In the genomic region with DNA sequence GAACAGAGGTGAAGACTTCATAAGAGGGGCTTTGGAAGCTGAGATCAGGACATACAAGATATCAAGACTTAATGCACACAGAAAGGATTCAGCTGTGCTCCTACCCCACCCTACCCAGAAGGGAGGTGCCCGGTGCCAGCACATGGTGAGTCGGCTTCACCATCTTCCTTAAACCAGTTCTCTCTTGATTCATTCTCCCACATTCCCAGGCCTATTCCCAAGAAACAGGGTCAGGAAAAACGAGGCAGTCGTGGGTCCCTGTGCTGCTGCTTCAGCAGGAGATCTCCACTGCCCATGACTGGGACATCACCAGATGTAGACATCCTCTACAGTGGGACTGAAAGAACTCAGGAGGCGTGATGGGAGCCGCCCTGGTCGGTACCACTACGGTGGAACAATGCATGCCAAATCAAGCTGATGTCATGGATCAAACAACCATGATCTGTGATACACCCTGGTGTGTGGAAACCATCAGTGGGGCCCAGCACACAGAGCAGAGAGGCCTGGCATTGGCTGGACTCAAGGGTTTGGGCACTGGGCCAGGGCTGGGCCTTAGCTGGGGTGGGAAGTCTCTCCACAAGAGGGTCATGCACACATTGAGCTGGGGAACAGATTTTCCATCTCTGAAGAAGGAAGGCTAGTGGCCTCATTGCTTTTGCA, we compare ENCODE assay signal across 10 cellular contexts. TPM values are rescaled to one million over a fixed set of nuclear protein-coding genes. Genes with fewer than 3 reads are reported as not detected.
A peak's percentile ranks its signal among the peaks of the same experiment; 100 is the strongest.
DNase-seq lines count a peak whose midpoint lies in the region; ATAC-seq and TF ChIP-seq lines count a peak whose summit lies in the region.
"Had no signal": no experiment of that assay in that cellular context is flagged by ENCODE, and none has a peak within 500 bp of the region (broad histone marks: within the 10 kb centered on the region; RNA-seq: fewer than 3 reads in every experiment).

No MANE protein-coding gene starts in this region.

- intact Hi-C loops in sigmoid colon (cut with DNase I) = loop anchor here (1.0 to 10.0 kb wide), 4 partner anchors 43 to 348 kb away; a partner anchor contains a TSS

- H3K4me3 ChIP-seq in GM23248 (peak overlapping the region; percentile 21; the same call in 1 of the 2 replicates), cardiac muscle cell (no peak overlapping the region), sigmoid colon (no peak overlapping the region)

- TF ChIP-seq POLR2A in sigmoid colon (IDR thresholded peaks at IDR 0.05) = no peak

- TF ChIP-seq EP300 in sigmoid colon (IDR thresholded peaks at IDR 0.05) = no peak

- H4K20me1 ChIP-seq in GM23248 (ENCODE audit: insufficient read depth) = 0 out of 2 replicates have a peak, but pooled peaks cover 3% of the 10 kb centered on the region

- H3K9me2 ChIP-seq in GM23248 (ENCODE audit: insufficient read depth) = no peaks in the 10 kb centered on the region

- H3K9me3 Mint-ChIP-seq in naive thymus-derived CD8-positive, alpha-beta T cell = no peaks in the 10 kb centered on the region
- H3K9me3 Mint-ChIP-seq: activated CD4-positive, alpha-beta T cell treated with anti-CD3 and anti-CD28 coated beads, Interleukin-2, amount 10 ng/mL, durations not matched to agents 24 days and 14 days had no signal

- H3K36me3 ChIP-seq in GM23248 (ENCODE audit: low read depth) = no peaks in the 10 kb centered on the region
- H3K36me3 ChIP-seq in cardiac muscle cell = no peaks in the 10 kb centered on the region
- peaks cover 0 to 9% (median 3%) of the 10 kb centered on the region in 4 donors for H3K36me3 ChIP-seq in sigmoid colon

- in situ Hi-C loops in GM23248 (cut with MboI) = no loop called here

- POLR2A ChIA-PET in naive thymus-derived CD8-positive, alpha-beta T cell (lab: Charles Lee) = interaction anchor here (1.1 kb wide), 1 partner anchor 12 kb away, joined by 3 read pairs; no protein-coding TSS in a partner anchor

- H2AFZ ChIP-seq in GM23248 = no peak overlapping the region

- DNase-seq in GM23248 (peak; percentile 86), T-helper 17 cell (no peak), cardiac muscle cell (ENCODE audit: low read depth in 1 of 2, low spot score in 1 of 2) (peak; percentile 63 to 70), sigmoid colon (peak; percentile 66), SW480 (ENCODE audit: low spot score) (no peak), NOMO-1 (lab: John Stamatoyannopoulos, UW; ENCODE audit: unreplicated experiment in 2 of 2) (no peak)
- DNase-seq in naive thymus-derived CD8-positive, alpha-beta T cell = no peak
- DNase-seq: activated CD4-positive, alpha-beta T cell treated with anti-CD3 and anti-CD28 coated beads, Interleukin-2, amount 10 ng/mL, durations not matched to agents 24 days and 14 days; KBM-7 had no signal

- H3K27ac ChIP-seq in GM23248 (peak overlapping the region; percentile 98), cardiac muscle cell (peak overlapping the region; percentile 95), sigmoid colon (peak overlapping the region; percentile 78 to 91 (median 84))

- no peaks in the 10 kb centered on the region for H3K27me3 Mint-ChIP-seq in T-helper 17 cell
- no peaks in the 10 kb centered on the region for H3K27me3 Mint-ChIP-seq in naive thymus-derived CD8-positive, alpha-beta T cell
- H3K27me3 Mint-ChIP-seq: activated CD4-positive, alpha-beta T cell treated with anti-CD3 and anti-CD28 coated beads, Interleukin-2, amount 10 ng/mL, durations not matched to agents 24 days and 14 days had no signal

- H3K4me3 Mint-ChIP-seq in T-helper 17 cell = no peak overlapping the region
- no peak overlapping the region for H3K4me3 Mint-ChIP-seq in naive thymus-derived CD8-positive, alpha-beta T cell
- H3K4me3 Mint-ChIP-seq: activated CD4-positive, alpha-beta T cell treated with anti-CD3 and anti-CD28 coated beads, Interleukin-2, amount 10 ng/mL, durations not matched to agents 24 days and 14 days had no signal

- H3K4me2 ChIP-seq in GM23248 (ENCODE audit: unreplicated experiment) = peak overlapping the region; percentile 71

- no peak for ATAC-seq in T-helper 17 cell
- ATAC-seq in GM19397 (IDR thresholded peaks at IDR 0.05; ENCODE audit: unreplicated experiment) = no peak
- ATAC-seq in naive thymus-derived CD8-positive, alpha-beta T cell = no peak

- peaks cover 5% of the 10 kb centered on the region for H3K36me3 Mint-ChIP-seq in T-helper 17 cell (ENCODE audit: low read depth)
- peaks cover 0 to 55% (median 11%) of the 10 kb centered on the region in 3 donors for H3K36me3 Mint-ChIP-seq in naive thymus-derived CD8-positive, alpha-beta T cell

- WGBS in GM23248 (ENCODE audit: low coverage in 1 of 2, low lambda C conversion rate in 2 of 2, missing lambda C conversion rate in 2 of 2), 2 experiments = 28 to 36% methylated on average over 8 of the region's 8 CpGs
- 66 to 82% methylated on average over 8 of the region's 8 CpGs for WGBS in sigmoid colon, 2 donors

- H3K79me2 ChIP-seq in GM23248 (ENCODE audit: insufficient read depth) = peaks cover 84% of the 10 kb centered on the region

- TF ChIP-seq CTCF in cardiac muscle cell (IDR thresholded peaks at IDR 0.05; ENCODE audit: low read depth, low read length) (no peak), sigmoid colon (IDR thresholded peaks at IDR 0.05) (no peak)

- peaks cover 52% of the 10 kb centered on the region for H3K4me1 Mint-ChIP-seq in T-helper 17 cell
- H3K4me1 Mint-ChIP-seq in naive thymus-derived CD8-positive, alpha-beta T cell = peaks cover 25 to 93% (median 63%) of the 10 kb centered on the region in 4 donors

- H3K9me3 ChIP-seq in GM23248 (ENCODE audit: low read depth) = no peaks in the 10 kb centered on the region
- no peaks in the 10 kb centered on the region for H3K9me3 ChIP-seq in T-helper 17 cell (ENCODE audit: control insufficient read depth, low read length, poor library complexity, severe bottlenecking)
- H3K9me3 ChIP-seq in cardiac muscle cell (ENCODE audit: low read depth) = no peaks in the 10 kb centered on the region
- H3K9me3 ChIP-seq in sigmoid colon = no peaks in the 10 kb centered on the region

- H3K9ac ChIP-seq in GM23248 = peak overlapping the region; percentile 75

- H3K4me1 ChIP-seq in GM23248 (ENCODE audit: insufficient read depth) (peaks cover 58% of the 10 kb centered on the region), cardiac muscle cell (ENCODE audit: low read depth) (peaks cover 60% of the 10 kb centered on the region), sigmoid colon (peaks cover 0 to 100% (median 92%) of the 10 kb centered on the region in 4 donors)

- H3K27ac Mint-ChIP-seq in T-helper 17 cell = peak overlapping the region; percentile 24
- peak overlapping the region in 3 of 10 donors; percentile 18 to 29 (median 19) for H3K27ac Mint-ChIP-seq in naive thymus-derived CD8-positive, alpha-beta T cell
- H3K27ac Mint-ChIP-seq: activated CD4-positive, alpha-beta T cell treated with anti-CD3 and anti-CD28 coated beads, Interleukin-2, amount 10 ng/mL, durations not matched to agents 24 days and 14 days had no signal

- peaks cover 33% of the 10 kb centered on the region for H3F3A ChIP-seq in GM23248 (ENCODE audit: insufficient read depth)

- no peaks in the 10 kb centered on the region for H3K27me3 ChIP-seq in GM23248 (replicated peaks; ENCODE audit: insufficient read depth)
- no peaks in the 10 kb centered on the region for H3K27me3 ChIP-seq in cardiac muscle cell
- no peaks in the 10 kb centered on the region for H3K27me3 ChIP-seq in sigmoid colon

RNA-seq across cellular contexts. Expression of a gene that starts 41.9 kb away (rescaled TPM):
- 15.2 and 17.4 TPM in 2 replicates for total RNA-seq in GM23248 (2014; rRNA removed; shearing (Covaris generic))
- polyA plus RNA-seq in GM23248 (2016; fragmentation: Nextera tagmentation; extraction: Ambion mirVana) (42.7 and 43.8 TPM in 2 replicates), cardiac muscle cell (73.1 and 78.4 TPM in 2 replicates), sigmoid colon (10 to 100 TPM; 58.9 to 80.9 (median 77.5) TPM)
- total RNA-seq in T-helper 17 cell (10 to 100 TPM; 67.6 to 75.8 TPM), cardiac muscle cell (43.9 and 53.8 TPM in 2 replicates), sigmoid colon (10 to 100 TPM; 33.1 to 41.0 (median 36.6) TPM)
- 10 to 100 TPM; 58.8 to 59.5 TPM for total RNA-seq in naive thymus-derived CD8-positive, alpha-beta T cell
- 100 to 1,000 TPM in 2 of 3 donors, 10 to 100 TPM in 1; 81.9 to 106 (median 106) TPM for polyA plus RNA-seq in naive thymus-derived CD8-positive, alpha-beta T cell

RNA-seq across cellular contexts. Expression of a gene that starts 44.8 kb away (rescaled TPM):
- 2.8 and 4.7 TPM in 2 replicates for total RNA-seq in GM23248 (2014; rRNA removed; shearing (Covaris generic))
- 0.94 and 1.2 TPM in 2 replicates for polyA plus RNA-seq in GM23248 (2016; fragmentation: Nextera tagmentation; extraction: Ambion mirVana)
- 100 to 1,000 TPM; 285 to 303 TPM for total RNA-seq in T-helper 17 cell
- 10.6 and 14.2 TPM in 2 replicates for total RNA-seq in cardiac muscle cell
- polyA plus RNA-seq in cardiac muscle cell = 7.8 and 8.3 TPM in 2 replicates
- 10 to 100 TPM in 3 of 4 donors, 1 to 10 TPM in 1; 9.6 to 36.0 (median 13.5) TPM for total RNA-seq in sigmoid colon
- 10 to 100 TPM in 2 of 3 donors, 1 to 10 TPM in 1; 7.8 to 88.0 (median 11.3) TPM for polyA plus RNA-seq in sigmoid colon
- total RNA-seq in naive thymus-derived CD8-positive, alpha-beta T cell = 10 to 100 TPM; 40.7 to 46.0 TPM
- 1 to 10 TPM in 2 of 3 donors, under 1 TPM in 1; 0.89 to 2.8 (median 1.9) TPM for polyA plus RNA-seq in naive thymus-derived CD8-positive, alpha-beta T cell

RNA-seq across cellular contexts. Expression of a gene that starts 57.1 kb away (rescaled TPM):
- 1.3 TPM in 1 of 2 replicates, not detected in the other for total RNA-seq in GM23248 (2014; rRNA removed; shearing (Covaris generic))
- polyA plus RNA-seq in GM23248 (2016; fragmentation: Nextera tagmentation; extraction: Ambion mirVana) = 0.37 and 0.60 TPM in 2 replicates
- not detected for total RNA-seq in T-helper 17 cell
- 101 and 121 TPM in 2 replicates for total RNA-seq in cardiac muscle cell
- polyA plus RNA-seq in cardiac muscle cell = 112 and 164 TPM in 2 replicates
- 1 to 10 TPM; 3.6 to 9.0 (median 6.0) TPM for total RNA-seq in sigmoid colon
- polyA plus RNA-seq in sigmoid colon = 1 to 10 TPM; 1.2 to 5.2 (median 3.6) TPM
- total RNA-seq in naive thymus-derived CD8-positive, alpha-beta T cell = not detected
- not detected for polyA plus RNA-seq in naive thymus-derived CD8-positive, alpha-beta T cell
- total RNA-seq: activated CD4-positive, alpha-beta T cell treated with anti-CD3 and anti-CD28 coated beads, Interleukin-2, amount 10 ng/mL, durations not matched to agents 24 days and 14 days had no signal

Comparison
In these comparisons a context has a peak if more than half of its experiments do, and no peak if none do; other contexts are left out.
1. DNase-seq: peak in GM23248 (single experiment), cardiac muscle cell (2 of 2) and sigmoid colon (single experiment); none in T-helper 17 cell (0 of 3), SW480 (single experiment), naive thymus-derived CD8-positive, alpha-beta T cell (0 of 10) and NOMO-1 (0 of 2).
2. RNA of a gene that starts 44.8 kb away (total RNA-seq): 285 to 303 TPM in T-helper 17 cell; 40.7 to 46.0 TPM in naive thymus-derived CD8-positive, alpha-beta T cell, 9.6 to 36.0 TPM in sigmoid colon, 10.6 to 14.2 TPM in cardiac muscle cell and 2.8 to 4.7 TPM in GM23248; every median in the first group is over 4 times any median in the second.
3. RNA of a gene that starts 57.1 kb away (total RNA-seq): 101 to 121 TPM in cardiac muscle cell; 3.6 to 9.0 TPM in sigmoid colon, 1.3 TPM in GM23248, not detected in T-helper 17 cell and not detected in naive thymus-derived CD8-positive, alpha-beta T cell; every median in the first group is over 10 times any median in the second.
4. Peak in every context shown above with its lines, with median percentiles within 50 percentile points of each other: H3K27ac ChIP-seq.